ENCODE assay signal across 9 cellular contexts in the genomic region with DNA sequence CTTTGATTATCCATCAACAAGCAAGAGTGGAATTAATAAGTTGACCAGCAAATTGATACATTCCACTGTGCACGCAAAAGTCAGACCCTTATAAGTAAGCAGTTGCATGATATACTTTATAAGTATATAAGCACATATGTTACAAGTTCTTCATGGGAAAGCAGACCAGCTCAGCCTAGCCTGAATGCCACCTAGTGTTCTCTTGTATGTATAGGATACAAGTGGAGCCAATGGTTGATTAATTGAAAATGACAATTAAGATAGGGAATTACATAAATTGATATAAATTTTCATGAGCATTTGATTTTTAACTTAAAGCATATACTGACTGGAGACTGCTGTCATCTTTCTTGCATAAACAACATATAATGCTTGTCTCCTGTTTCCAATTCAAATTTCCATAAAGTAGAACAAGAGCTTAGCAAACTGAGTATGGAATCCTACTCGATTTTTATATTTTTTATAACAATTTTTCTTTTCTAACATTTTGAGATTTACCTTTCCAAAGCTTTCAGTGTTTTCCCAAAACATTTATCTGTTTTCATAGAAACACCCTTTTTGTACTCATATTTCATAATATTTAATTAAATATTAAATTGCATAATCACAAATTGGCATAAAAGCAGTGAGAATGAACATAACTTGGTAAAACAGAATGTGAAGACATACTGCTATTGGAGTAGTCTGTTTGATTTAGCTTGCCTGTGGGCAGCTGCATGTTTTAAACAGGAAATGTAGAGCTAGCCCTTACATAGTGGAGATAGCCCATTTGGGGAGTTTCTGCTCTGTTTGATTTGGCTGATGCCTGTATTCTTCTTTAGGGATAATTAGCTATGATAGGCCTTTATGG.
DNase-seq lines count a peak whose midpoint lies in the region; ATAC-seq and TF ChIP-seq lines count a peak whose summit lies in the region.
"Had no signal": no experiment of that assay in that cellular context is flagged by ENCODE, and none has a peak within 500 bp of the region (broad histone marks: within the 10 kb centered on the region; RNA-seq: fewer than 3 reads in every experiment).

No MANE protein-coding gene starts in this region.

- DNase-seq in CD4-positive, alpha-beta memory T cell = peak in 4 of 5 donors; percentile 9 to 15 (median 11)
- DNase-seq in HEK293T (ENCODE audit: extremely low spot score) (peak; percentile 31), RKO (ENCODE audit: low spot score) (peak; percentile 73), osteocyte (ENCODE audit: extremely low spot score, unreplicated experiment) (no peak), midbrain (lab: John Stamatoyannopoulos, UW) (no peak), HuH-7.5 (ENCODE audit: low spot score) (no peak)

- no peaks in the 10 kb centered on the region for H3K27me3 ChIP-seq in CD4-positive, alpha-beta memory T cell (ENCODE audit: insufficient read depth, low read length)

- H3K4me3 ChIP-seq in CD4-positive, alpha-beta memory T cell (ENCODE audit: low read length in 2 of 2) = no peak overlapping the region

- POLR2A ChIA-PET in CD4-positive, alpha-beta memory T cell (lab: Charles Lee; ENCODE audit: partially characterized antibody) = no interaction called here
- POLR2A ChIA-PET in HEK293T (lab: Yijun Ruan, JAX) = interaction anchor here (1.0 kb wide), 1 partner anchor 313 kb away, joined by 3 read pairs; no protein-coding TSS in a partner anchor

- ATAC-seq in esophagus mucosa (peak; percentile 63), GM18870 (IDR thresholded peaks at IDR 0.05; ENCODE audit: unreplicated experiment) (no peak)

- peaks cover 0 to 11% (median 6%) of the 10 kb centered on the region in 8 donors for H3K9me3 Mint-ChIP-seq in CD4-positive, alpha-beta memory T cell
- H3K9me3 Mint-ChIP-seq in osteocyte (ENCODE audit: unreplicated experiment) = no peaks in the 10 kb centered on the region

- H3K27ac Mint-ChIP-seq in CD4-positive, alpha-beta memory T cell = no peak overlapping the region
- H3K27ac Mint-ChIP-seq in osteocyte (ENCODE audit: unreplicated experiment) = no peak overlapping the region
- H3K27ac Mint-ChIP-seq: memory B cell had no signal

- peaks cover 4 to 13% of the 10 kb centered on the region in 2 donors for H3K36me3 Mint-ChIP-seq in CD4-positive, alpha-beta memory T cell
- H3K36me3 Mint-ChIP-seq in osteocyte (ENCODE audit: unreplicated experiment) = peaks cover 2% of the 10 kb centered on the region

- H3K27me3 Mint-ChIP-seq in CD4-positive, alpha-beta memory T cell = no peaks in the 10 kb centered on the region
- H3K27me3 Mint-ChIP-seq in osteocyte (ENCODE audit: unreplicated experiment) = no peaks in the 10 kb centered on the region

- H3K36me3 ChIP-seq in CD4-positive, alpha-beta memory T cell (ENCODE audit: insufficient read depth, low read length) = no peaks in the 10 kb centered on the region

- intact Hi-C loops in CD4-positive, alpha-beta memory T cell (cut with micrococcal nuclease) = loop anchor here (1.0 to 5.0 kb wide), 2 partner anchors 61 to 737 kb away; a partner anchor contains a TSS

- H3K27ac ChIP-seq in CD4-positive, alpha-beta memory T cell (ENCODE audit: low read depth, low read length) = no peak overlapping the region

- no peaks in the 10 kb centered on the region for H3K9me3 ChIP-seq in CD4-positive, alpha-beta memory T cell (ENCODE audit: control insufficient read depth in 1 of 2, low read length in 2 of 2)

- CTCF ChIA-PET in CD4-positive, alpha-beta memory T cell (lab: Charles Lee; ENCODE audit: partially characterized antibody) = interaction anchor here (1.0 to 3.3 kb wide), 6 partner anchors 8 to 738 kb away, joined by 3 to 25 read pairs (median 4); a partner anchor contains a TSS
- CTCF ChIA-PET in HEK293T (lab: Yijun Ruan, JAX) = interaction anchor here (0.6 to 1.0 kb wide), 4 partner anchors 10 to 685 kb away, joined by 3 to 4 read pairs (median 4); no protein-coding TSS in a partner anchor

- peaks cover 0 to 11% (median 7%) of the 10 kb centered on the region in 4 donors for H3K4me1 Mint-ChIP-seq in CD4-positive, alpha-beta memory T cell
- H3K4me1 Mint-ChIP-seq in osteocyte (ENCODE audit: unreplicated experiment) = peaks cover 18% of the 10 kb centered on the region

- no peaks in the 10 kb centered on the region for H3K4me1 ChIP-seq in CD4-positive, alpha-beta memory T cell (ENCODE audit: insufficient read depth, low read length)

- peak; percentile 57 for TF ChIP-seq CTCF in osteocyte (IDR thresholded peaks at IDR 0.05)

- H3K4me3 Mint-ChIP-seq in CD4-positive, alpha-beta memory T cell = no peak overlapping the region
- H3K4me3 Mint-ChIP-seq in osteocyte (ENCODE audit: unreplicated experiment) = no peak overlapping the region
- H3K4me3 Mint-ChIP-seq: memory B cell had no signal

TF ChIP-seq in HEK293T, 16 proteins besides CTCF, POLR2A, EP300 and RAD21:
- TF ChIP-seq ARNT (IDR thresholded peaks at IDR 0.05) (no peak), SUZ12 (IDR thresholded peaks at IDR 0.05) (no peak), HDGF (IDR thresholded peaks at IDR 0.05; ENCODE audit: borderline replicate concordance) (no peak), SP1 (IDR thresholded peaks at IDR 0.05) (no peak), NFRKB (IDR thresholded peaks at IDR 0.05) (no peak), ELF4 (IDR thresholded peaks at IDR 0.05) (no peak), FOXK2 (IDR thresholded peaks at IDR 0.05) (no peak), TARDBP (IDR thresholded peaks at IDR 0.05) (no peak), LEF1 (IDR thresholded peaks at IDR 0.05; ENCODE audit: borderline replicate concordance) (no peak), FOXM1 (IDR thresholded peaks at IDR 0.05; ENCODE audit: borderline replicate concordance) (no peak), L3MBTL2 (conservative IDR thresholded peaks at IDR 0.05) (no peak)

Comparison
In these comparisons a context has a peak if more than half of its experiments do, and no peak if none do; other contexts are left out.
1. DNase-seq: peak in CD4-positive, alpha-beta memory T cell (4 of 5), HEK293T (single experiment) and RKO (single experiment); none in osteocyte (single experiment), midbrain (single experiment) and HuH-7.5 (single experiment).